1 cellular context compared by ENCODE assay signal in genomic region chr3:87397210-87397609, GRCh38.
TF ChIP-seq lines count a peak whose summit lies in the region.

No MANE protein-coding gene starts in this region.

TF ChIP-seq in GM23338, 12 proteins besides CTCF, POLR2A, EP300 and RAD21 (continued from another document):
- TF ChIP-seq ZNF462 (CRISPR knock-in tag; IDR thresholded peaks at IDR 0.05) (no peak), ZNF331 (CRISPR knock-in tag; IDR thresholded peaks at IDR 0.05; ENCODE audit: low read depth) (no peak), EZH2phosphoT487 (IDR thresholded peaks at IDR 0.05; ENCODE audit: unreplicated experiment) (no peak), EZH2 (IDR thresholded peaks at IDR 0.05; ENCODE audit: low read depth, unreplicated experiment) (no peak), ETS1 (IDR thresholded peaks at IDR 0.05) (no peak), REST (IDR thresholded peaks at IDR 0.05; ENCODE audit: unreplicated experiment) (no peak), CREB1 (CRISPR knock-in tag; IDR thresholded peaks at IDR 0.05; ENCODE audit: low read depth) (no peak)
